ENCODE assay signal across 32 cellular contexts in the genomic region with DNA sequence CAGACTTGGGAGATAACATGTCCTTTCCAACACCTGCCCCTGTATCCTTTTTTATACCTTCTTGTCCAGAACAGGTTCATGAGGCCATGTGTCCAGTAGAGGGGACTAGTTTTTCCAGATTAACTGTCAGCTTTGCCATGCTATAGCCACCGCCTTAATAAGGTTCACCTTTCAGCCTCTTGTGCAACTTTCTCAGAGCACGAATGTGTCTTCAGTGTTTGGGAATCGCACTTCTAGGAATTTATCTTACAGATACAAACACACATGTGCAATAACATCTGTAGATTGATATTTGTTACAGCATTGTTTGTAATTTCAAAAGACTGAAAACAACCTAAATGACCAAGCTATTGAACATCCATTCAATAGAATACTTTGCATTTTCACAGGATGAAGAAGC. TPM values are rescaled to one million over a fixed set of nuclear protein-coding genes. Genes with fewer than 3 reads are reported as not detected.
"Had no signal": no experiment of that assay in that cellular context is flagged by ENCODE, and none has a peak within 500 bp of the region (broad histone marks: within the 10 kb centered on the region; RNA-seq: fewer than 3 reads in every experiment).

No MANE protein-coding gene starts in this region.

- H3K4me3 Mint-ChIP-seq: activated CD8-positive, alpha-beta T cell treated with anti-CD3 and anti-CD28 coated beads, Interleukin-2, amount 10 ng/mL, durations not matched to agents 7 days and 5 days; activated T-cell treated with anti-CD3 and anti-CD28 coated beads, Interleukin-2, amount 50 U/mL, for 24 hours; activated T-helper 17 cell treated with anti-CD3 and anti-CD28 coated beads, Interleukin-2, amount 50 U/mL, for 72 hours; dendritic cell treated with granulocyte-macrophage colony-stimulating factor and Interleukin-4, amounts not matched to agents 40 ng/mL and 50 ng/mL, for 4 days; immature natural killer cell; naive B cell; neural crest cell; T-helper 2 cell treated with Interferon-gamma antibody and Interleukin-4, amounts not matched to agents 5 μg/mL and 100 μg/mL, for 36 hours; type B pancreatic cell had no signal

- H3K79me2 ChIP-seq: hepatocyte had no signal

- H3K36me3 ChIP-seq: brain microvascular endothelial cell, left lung, right atrium auricular region, thoracic aorta had no signal

- H3K4me2 ChIP-seq: hepatocyte had no signal

- H3K36me3 Mint-ChIP-seq: type B pancreatic cell had no signal

- H3K4me1 Mint-ChIP-seq: activated T-helper 17 cell treated with anti-CD3 and anti-CD28 coated beads, Interleukin-2, amount 50 U/mL, for 72 hours; immature natural killer cell; naive B cell; neural crest cell had no signal

- H3K4me3 ChIP-seq: hepatocyte, left lung, lung, right atrium auricular region, thoracic aorta had no signal

- H3K27ac ChIP-seq: brain microvascular endothelial cell, foreskin keratinocyte, hepatocyte, left lung, right atrium auricular region, thoracic aorta had no signal

- ATAC-seq: activated CD8-positive, alpha-beta T cell treated with anti-CD3 and anti-CD28 coated beads, Interleukin-2, amount 10 ng/mL, durations not matched to agents 7 days and 5 days; activated naive CD4-positive, alpha-beta T cell treated with anti-CD3 and anti-CD28 coated beads, Interleukin-2, amount 50 U/mL, for 72 hours; activated T-helper 17 cell treated with anti-CD3 and anti-CD28 coated beads, Interleukin-2, amount 50 U/mL, for 72 hours; foreskin keratinocyte; left lung had no signal

- DNase-seq: activated CD4-positive, alpha-beta T cell treated with anti-CD3 and anti-CD28 coated beads for 1 hour; activated CD4-positive, alpha-beta T cell treated with anti-CD3 and anti-CD28 coated beads, Interleukin-2, amount 50 U/mL, for 1 hour; activated CD8-positive, alpha-beta T cell treated with anti-CD3 and anti-CD28 coated beads, Interleukin-2, amount 10 ng/mL, durations not matched to agents 7 days and 5 days; activated T-cell treated with anti-CD3 and anti-CD28 coated beads, Interleukin-2, amount 50 U/mL, for 24 hours; aorta; brain microvascular endothelial cell; caudate nucleus; effector CD4-positive, alpha-beta T cell; erythroblast; foreskin keratinocyte; glutamatergic neuron; immature natural killer cell; left lung; naive B cell; occipital lobe; stimulated activated CD4-positive, alpha-beta T cell treated with anti-CD3 and anti-CD28 coated beads, Interleukin-4, amount 100 ng/mL, for 24 hours; stimulated activated naive CD4-positive, alpha-beta T cell treated with Interleukin-2 at 50 U/mL for 16 hours had no signal

- H3K4me1 ChIP-seq: foreskin keratinocyte, left lung, right atrium auricular region had no signal

- H2AFZ ChIP-seq: hepatocyte had no signal

- H3K27ac Mint-ChIP-seq: activated CD8-positive, alpha-beta T cell treated with anti-CD3 and anti-CD28 coated beads, Interleukin-2, amount 10 ng/mL, durations not matched to agents 7 days and 5 days; activated naive CD4-positive, alpha-beta T cell treated with anti-CD3 and anti-CD28 coated beads, Interleukin-2, amount 50 U/mL, for 72 hours; activated T-cell treated with anti-CD3 and anti-CD28 coated beads, Interleukin-2, amount 50 U/mL, for 24 hours; activated T-helper 17 cell treated with anti-CD3 and anti-CD28 coated beads, Interleukin-2, amount 50 U/mL, for 72 hours; dendritic cell treated with granulocyte-macrophage colony-stimulating factor and Interleukin-4, amounts not matched to agents 40 ng/mL and 50 ng/mL, for 4 days; naive B cell; T-helper 2 cell treated with Interferon-gamma antibody and Interleukin-4, amounts not matched to agents 5 μg/mL and 100 μg/mL, for 36 hours; type B pancreatic cell had no signal

RNA-seq across cellular contexts. Expression of gene NCR2, which starts 21.4 kb away (rescaled TPM):
- total RNA-seq: activated naive CD4-positive, alpha-beta T cell treated with anti-CD3 and anti-CD28 coated beads, Interleukin-2, amount 50 U/mL, for 72 hours; activated T-helper 17 cell treated with anti-CD3 and anti-CD28 coated beads, Interleukin-2, amount 50 U/mL, for 72 hours; aorta; foreskin keratinocyte; hepatocyte; kidney epithelial cell; left lung; lung; mesenteric fat pad; mucosa of gallbladder; neural crest cell; occipital lobe; posterior vena cava; right atrium auricular region; thoracic aorta had no signal
- polyA plus RNA-seq: adipose tissue, aorta, foreskin keratinocyte, hepatocyte, lung had no signal
